1 cellular context compared by ENCODE assay signal in the genomic region with DNA sequence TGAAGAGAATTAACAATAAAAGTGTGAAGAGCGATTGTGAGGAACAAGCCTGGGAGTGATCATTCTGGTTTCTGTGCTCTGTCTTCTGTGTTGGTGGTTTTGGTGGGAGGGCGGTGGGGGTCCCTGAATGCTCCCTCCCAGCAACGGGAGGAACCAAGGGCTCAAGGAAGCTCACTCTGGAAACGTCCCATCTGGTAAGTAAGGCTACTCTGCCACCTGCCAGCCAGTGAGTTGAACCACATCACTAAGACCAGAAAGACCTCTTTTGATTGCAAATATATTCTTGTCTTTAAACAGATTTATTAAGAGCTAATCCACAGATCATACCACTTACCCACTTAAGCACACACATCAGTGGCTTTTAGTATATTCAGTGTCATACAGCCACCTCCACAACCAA.
TF ChIP-seq lines count a peak whose summit lies in the region.

No MANE protein-coding gene starts in this region.

TF ChIP-seq in GM12878, 131 proteins besides CTCF, POLR2A, EP300 and RAD21 (continued from another document):
- TF ChIP-seq MTA3 (IDR thresholded peaks at IDR 0.05; ENCODE audit: borderline replicate concordance, low read length) (no peak), MYB (IDR thresholded peaks at IDR 0.05; ENCODE audit: borderline replicate concordance, low read depth, low read length) (no peak), MLLT1 (IDR thresholded peaks at IDR 0.05) (no peak), NFYA (IDR thresholded peaks at IDR 0.05; ENCODE audit: borderline replicate concordance, low read depth, low read length) (no peak), RAD51 (IDR thresholded peaks at IDR 0.05) (no peak), PRDM15 (CRISPR knock-in tag; IDR thresholded peaks at IDR 0.05) (no peak)
- TF ChIP-seq, protein P1, sequence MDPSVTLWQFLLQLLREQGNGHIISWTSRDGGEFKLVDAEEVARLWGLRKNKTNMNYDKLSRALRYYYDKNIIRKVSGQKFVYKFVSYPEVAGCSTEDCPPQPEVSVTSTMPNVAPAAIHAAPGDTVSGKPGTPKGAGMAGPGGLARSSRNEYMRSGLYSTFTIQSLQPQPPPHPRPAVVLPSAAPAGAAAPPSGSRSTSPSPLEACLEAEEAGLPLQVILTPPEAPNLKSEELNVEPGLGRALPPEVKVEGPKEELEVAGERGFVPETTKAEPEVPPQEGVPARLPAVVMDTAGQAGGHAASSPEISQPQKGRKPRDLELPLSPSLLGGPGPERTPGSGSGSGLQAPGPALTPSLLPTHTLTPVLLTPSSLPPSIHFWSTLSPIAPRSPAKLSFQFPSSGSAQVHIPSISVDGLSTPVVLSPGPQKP (IDR thresholded peaks at IDR 0.05; ENCODE audit: low read depth, low read length), result no peak
